ENCODE assay signal across 8 cellular contexts in the genomic region with DNA sequence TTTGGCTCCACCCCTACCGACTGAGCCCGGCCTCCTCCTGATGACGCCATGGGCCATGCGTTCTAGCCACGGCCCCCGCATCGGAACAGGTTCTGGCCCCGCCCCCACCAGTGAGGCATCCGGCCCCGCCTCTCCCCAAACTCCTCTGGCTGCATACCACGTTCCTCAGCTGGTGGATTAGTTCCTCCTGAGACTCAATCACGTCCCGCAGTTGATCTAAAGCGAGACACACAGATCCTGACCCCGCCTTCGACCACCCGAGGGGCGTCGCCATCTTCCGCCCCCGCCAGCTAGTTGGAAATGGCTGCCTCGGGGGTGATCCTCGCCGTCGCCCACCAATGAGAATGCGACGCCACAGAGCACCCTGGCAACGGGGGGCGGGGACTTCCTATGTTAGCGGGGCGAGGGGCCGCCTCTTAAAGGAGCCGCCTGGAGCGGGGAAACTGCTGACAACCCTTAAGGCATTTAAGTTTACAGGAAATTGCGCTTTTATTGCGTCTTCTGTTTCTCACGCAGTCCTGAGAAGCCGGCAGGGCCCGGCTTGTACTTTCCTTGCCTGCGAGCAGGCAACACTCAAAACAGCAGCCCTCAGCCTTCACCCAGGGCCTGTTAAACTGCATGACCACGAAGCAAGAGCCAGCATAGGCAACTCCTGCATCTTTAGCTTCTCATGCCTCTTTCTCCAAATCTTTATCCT. TPM values are rescaled to one million over a fixed set of nuclear protein-coding genes. Genes with fewer than 3 reads are reported as not detected.
DNase-seq lines count a peak whose midpoint lies in the region; ATAC-seq and TF ChIP-seq lines count a peak whose summit lies in the region.

Gene SPATA24 (minus strand): TSS at position 303 of the 697 bp plus-strand sequence. CDS start 29 bp downstream, at position 274.

- POLR2A ChIA-PET in AG04449 (lab: Yijun Ruan, JAX) = interaction anchor here (1.0 kb wide), 2 partner anchors 15 to 133 kb away, joined by 3 to 4 read pairs; no protein-coding TSS in a partner anchor

- H3K27me3 ChIP-seq in WERI-Rb-1 (ENCODE audit: insufficient read depth, low read depth, severe bottlenecking) (no peaks in the 10 kb centered on the region), mammary epithelial cell (ENCODE audit: insufficient read depth, low read length) (no peaks in the 10 kb centered on the region), iPS-20b (ENCODE audit: insufficient read depth, low read length) (no peaks in the 10 kb centered on the region)

- peak within 1 kb of the TSS; percentile 73 for H3K27ac ChIP-seq in WERI-Rb-1
- H3K27ac ChIP-seq in mammary epithelial cell (ENCODE audit: insufficient read depth, low read depth, low read length) = peak within 1 kb of the TSS; percentile 77
- peak within 1 kb of the TSS; percentile 80 for H3K27ac ChIP-seq in iPS-20b (ENCODE audit: low read length)
- peak within 1 kb of the TSS; percentile 41 to 96 (median 87) for H3K27ac ChIP-seq in skin epidermis

- intact Hi-C loops in mammary epithelial cell (cut with micrococcal nuclease) = loop anchor here (1.0 to 2.0 kb wide), 3 partner anchors 11 to 61 kb away; no protein-coding TSS in a partner anchor

- in situ Hi-C loops in mammary epithelial cell (cut with MboI; ENCODE audit: low sequenced_read_pairs in 2 of 2) = no loop called here

- peak within 1 kb of the TSS; percentile 81 for H3K9ac ChIP-seq in mammary epithelial cell (ENCODE audit: insufficient read depth, low read length)
- H3K9ac ChIP-seq in iPS-20b (ENCODE audit: low read depth, low read length) = peak within 1 kb of the TSS; percentile 88; the same call in 1 of the 2 replicates

- H2AFZ ChIP-seq in mammary epithelial cell (ENCODE audit: low read depth, low read length) = peak within 1 kb of the TSS; percentile 91

- H3K9me3 ChIP-seq in WERI-Rb-1 (ENCODE audit: severe bottlenecking) = no peaks in the 10 kb centered on the region
- no peaks in the 10 kb centered on the region for H3K9me3 ChIP-seq in mammary epithelial cell (replicated peaks; ENCODE audit: insufficient read depth, low read length)
- H3K9me3 ChIP-seq in iPS-20b (ENCODE audit: insufficient read depth, low read depth, low read length) = no peaks in the 10 kb centered on the region

- peaks cover 13% of the 10 kb centered on the region for H3K4me1 ChIP-seq in mammary epithelial cell (ENCODE audit: insufficient read depth, low read length)
- H3K4me1 ChIP-seq in iPS-20b (ENCODE audit: insufficient read depth, low read length) = peaks cover 14% of the 10 kb centered on the region; the same call in 1 of the 2 replicates

- H3K4me3 ChIP-seq in AG04449 (ENCODE audit: low read depth, low read length) (peak within 1 kb of the TSS; percentile 69), WERI-Rb-1 (ENCODE audit: low read depth, low read length) (peak within 1 kb of the TSS; percentile 52), mammary epithelial cell (replicated peaks in 1 of 3; ENCODE audit: insufficient read depth in 1 of 3, low read depth in 2 of 3, low read length in 3 of 3) (peak within 1 kb of the TSS; percentile 59 to 72 (median 61)), iPS-20b (ENCODE audit: low read length) (peak within 1 kb of the TSS; percentile 82), skin epidermis (peak within 1 kb of the TSS; percentile 29 to 43 (median 36))

- CTCF ChIA-PET in AG04449 (lab: Yijun Ruan, JAX) = interaction anchor here (1.2 to 2.8 kb wide), 3 partner anchors 15 to 230 kb away, joined by 3 to 12 read pairs (median 3); no protein-coding TSS in a partner anchor
- CTCF ChIA-PET in mammary epithelial cell (lab: Charles Lee; ENCODE audit: low non-redundant PET) = no interaction called here

- dilution Hi-C loops in mammary epithelial cell (cut with HindIII; ENCODE audit: low sequenced_read_pairs) = loop anchor here (10.0 kb wide), 1 partner anchor 291 kb away; no protein-coding TSS in a partner anchor

- no peaks in the 10 kb centered on the region for H4K20me1 ChIP-seq in mammary epithelial cell (ENCODE audit: insufficient read depth, low read length)

- peak; percentile 87 for ATAC-seq in GM18907 (IDR thresholded peaks at IDR 0.05; ENCODE audit: unreplicated experiment)
- ATAC-seq in HG03139 (IDR thresholded peaks at IDR 0.05; ENCODE audit: unreplicated experiment) = peak; percentile 79

- H3K36me3 ChIP-seq in WERI-Rb-1 (no peaks in the 10 kb centered on the region), mammary epithelial cell (ENCODE audit: insufficient read depth, low read length) (no peaks in the 10 kb centered on the region), iPS-20b (ENCODE audit: insufficient read depth, low read depth, low read length) (peaks cover 16% of the 10 kb centered on the region)

- peak within 1 kb of the TSS; percentile 90 for H3K4me2 ChIP-seq in mammary epithelial cell (ENCODE audit: insufficient read depth, low read depth, low read length)

- DNase-seq in AG04449 (ENCODE audit: low read depth, low spot score) = peak; percentile 84
- peak; percentile 98 for DNase-seq in NCI-H2196 treated with DMSO at 0.1 percent for 48 hours (lab: John Stamatoyannopoulos, UW; ENCODE audit: unreplicated experiment)
- peak; percentile 98 for DNase-seq in WERI-Rb-1
- peak; percentile 95 for DNase-seq in mammary epithelial cell

- BruUV-seq in mammary epithelial cell (replicated peaks; lab: Mats Ljungman, UMichigan) = TSS peak; percentile 78

- no peaks in the 10 kb centered on the region for H3K79me2 ChIP-seq in mammary epithelial cell (ENCODE audit: insufficient read depth, low read length)

- TF ChIP-seq CTCF in AG04449 (IDR thresholded peaks at IDR 0.05; ENCODE audit: insufficient read depth, low read length, missing control alignments) = no peak
- TF ChIP-seq CTCF in WERI-Rb-1 (IDR thresholded peaks at IDR 0.05; ENCODE audit: low read depth, low read length) = no peak
- TF ChIP-seq CTCF in mammary epithelial cell (conservative IDR thresholded peaks at IDR 0.05 in 1 of 2, IDR thresholded peaks at IDR 0.05 in 1 of 2; ENCODE audit: extremely low read depth in 1 of 2, insufficient read depth in 1 of 2, low read depth in 1 of 2, low read length in 2 of 2) = no peak

- 6% methylated on average over 28 of the region's 41 CpGs for WGBS in mammary epithelial cell (ENCODE audit: low coverage, missing lambda C conversion rate)

RNA-seq across cellular contexts. Expression of gene SPATA24, which starts in this region (rescaled TPM):
- 1 to 10 TPM; 3.2 to 5.4 TPM for total RNA-seq in mammary epithelial cell
- 4.1 TPM for polyA plus RNA-seq in mammary epithelial cell
- polyA minus RNA-seq in mammary epithelial cell = not detected

Comparison
In these comparisons a context has a peak if more than half of its experiments do, and no peak if none do; other contexts are left out.
1. Peak in every context shown above with its lines: DNase-seq, ATAC-seq, H3K4me3 ChIP-seq and H3K27ac ChIP-seq.